Comparison of ENCODE assay signal across 8 cellular contexts in the genomic region with DNA sequence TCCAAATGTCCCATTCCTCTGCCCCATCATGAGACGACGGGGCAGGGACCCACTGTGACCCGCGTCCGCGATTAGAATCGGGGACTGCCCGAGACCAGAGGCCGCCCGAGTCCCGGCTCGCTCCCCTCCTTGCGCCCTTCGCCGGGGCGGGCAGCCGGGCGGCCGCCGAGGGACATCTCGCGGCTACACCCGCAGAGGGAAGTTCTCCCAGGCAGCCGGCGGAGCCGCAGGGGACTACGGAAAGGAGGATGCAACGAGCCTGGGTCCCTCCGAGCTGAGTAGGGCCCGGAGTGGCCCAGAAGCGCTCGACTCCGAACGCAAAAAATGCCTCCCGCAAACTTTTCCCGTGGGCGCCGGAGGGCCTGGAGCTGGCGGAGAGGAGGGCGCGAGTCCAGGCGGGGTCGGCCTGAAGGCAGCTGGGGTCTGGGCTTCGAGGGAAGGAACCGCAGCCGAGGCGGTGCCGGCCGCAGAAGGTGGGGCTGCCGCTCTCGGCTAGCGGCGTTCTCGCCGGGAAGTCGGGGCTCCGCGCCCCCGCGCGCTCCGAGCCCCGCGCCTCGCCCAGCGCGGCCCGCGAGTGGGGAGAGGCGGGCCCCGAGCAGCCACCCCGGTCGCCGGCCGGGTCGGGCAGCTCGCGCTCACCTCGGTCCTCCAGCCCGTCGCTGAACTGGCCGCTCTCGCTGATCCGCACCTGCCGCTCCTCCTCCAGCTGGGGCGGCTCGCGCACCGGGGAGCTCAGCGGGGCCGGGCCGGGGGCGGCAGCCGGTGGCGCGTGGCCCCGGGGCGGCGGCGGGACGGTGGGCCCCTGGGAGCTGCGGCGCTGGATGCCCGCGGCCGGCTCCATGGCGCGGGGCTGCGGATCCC. TPM values are rescaled to one million over a fixed set of nuclear protein-coding genes. Genes with fewer than 3 reads are reported as not detected.
DNase-seq lines count a peak whose midpoint lies in the region; ATAC-seq and TF ChIP-seq lines count a peak whose summit lies in the region.

No MANE protein-coding gene starts in this region.

- H3K36me3 Mint-ChIP-seq in CD8-positive, alpha-beta memory T cell, result no peaks in the 10 kb centered on the region

- H3K9me3 Mint-ChIP-seq in CD8-positive, alpha-beta memory T cell, result no peaks in the 10 kb centered on the region

- POLR2A ChIA-PET in CD8-positive, alpha-beta memory T cell (lab: Charles Lee), result interaction anchor here (1.1 kb wide), 1 partner anchor 49 kb away, joined by 3 read pairs; no protein-coding TSS in a partner anchor

- ATAC-seq in GM19397 (IDR thresholded peaks at IDR 0.05; ENCODE audit: unreplicated experiment) (peak; percentile 40), aorta (ENCODE audit: low FRiP score) (peak; percentile 36)

- peaks cover 10% of the 10 kb centered on the region for H3K4me1 ChIP-seq in CD8-positive, alpha-beta memory T cell (ENCODE audit: insufficient read depth, low read length)
- H3K4me1 ChIP-seq in mononuclear cell (ENCODE audit: insufficient read depth, low read length), result peaks cover 17% of the 10 kb centered on the region
- H3K4me1 ChIP-seq in aorta (ENCODE audit: control insufficient read depth in 1 of 2, insufficient read depth in 2 of 2, low read length in 2 of 2), result no peaks in the 10 kb centered on the region

- H3K27ac ChIP-seq in CD8-positive, alpha-beta memory T cell (ENCODE audit: low read depth, low read length), result no peak overlapping the region
- H3K27ac ChIP-seq in aorta (ENCODE audit: low read depth in 1 of 2, low read length in 2 of 2), result no peak overlapping the region

- no peaks in the 10 kb centered on the region for H3K9me3 ChIP-seq in CD8-positive, alpha-beta memory T cell (ENCODE audit: low read length)
- H3K9me3 ChIP-seq in mononuclear cell (ENCODE audit: low read depth, low read length) (no peaks in the 10 kb centered on the region), aorta (ENCODE audit: control insufficient read depth, low read length) (no peaks in the 10 kb centered on the region)

- H3K27me3 Mint-ChIP-seq in CD8-positive, alpha-beta memory T cell, result peaks cover 32 to 77% of the 10 kb centered on the region in 2 donors

- H3K27ac Mint-ChIP-seq in CD8-positive, alpha-beta memory T cell, result no peak overlapping the region

- no peak for TF ChIP-seq POLR2A in erythroblast (IDR thresholded peaks at IDR 0.05; ENCODE audit: low read length)

- peaks cover 19 to 36% (median 27%) of the 10 kb centered on the region in 3 donors for H3K4me1 Mint-ChIP-seq in CD8-positive, alpha-beta memory T cell

- intact Hi-C loops in aorta (cut with DNase I), result no loop called here

- peak overlapping the region; percentile 69 to 91 (median 81) for H3K4me3 Mint-ChIP-seq in CD8-positive, alpha-beta memory T cell

- no peaks in the 10 kb centered on the region for H3K36me3 ChIP-seq in CD8-positive, alpha-beta memory T cell (ENCODE audit: insufficient read depth, low read length)
- H3K36me3 ChIP-seq in aorta (ENCODE audit: control insufficient read depth in 1 of 2, insufficient read depth in 2 of 2, low read length in 1 of 2), result no peaks in the 10 kb centered on the region

- WGBS in aorta, 2 donors, result 1% methylated on average over 59 to 109 of the region's 109 CpGs

- peak in 3 of 5 donors; percentile 10 to 44 (median 13) for DNase-seq in CD8-positive, alpha-beta memory T cell
- DNase-seq in NCI-H69 (lab: John Stamatoyannopoulos, UW) (peak; percentile 45), dermis blood vessel endothelial cell (peak; percentile 36), aorta (peak in 1 of 2 donors; percentile 60), NCI-H2196 (lab: John Stamatoyannopoulos, UW; ENCODE audit: unreplicated experiment) (no peak), erythroblast (lab: John Stamatoyannopoulos, UW) (no peak)

- CTCF ChIA-PET in CD8-positive, alpha-beta memory T cell (lab: Charles Lee), result interaction anchor here (1.0 kb wide), 1 partner anchor 19 kb away, joined by 3 read pairs; no protein-coding TSS in a partner anchor

- H3K27me3 ChIP-seq in CD8-positive, alpha-beta memory T cell (ENCODE audit: insufficient read depth, low read length, poor library complexity, severe bottlenecking), result peaks cover 33% of the 10 kb centered on the region
- peaks cover 83% of the 10 kb centered on the region for H3K27me3 ChIP-seq in mononuclear cell (ENCODE audit: insufficient read depth, low read length)
- no peaks in the 10 kb centered on the region for H3K27me3 ChIP-seq in aorta (ENCODE audit: control insufficient read depth in 1 of 2, insufficient read depth in 2 of 2, low read length in 1 of 2)

- H3K4me3 ChIP-seq in CD8-positive, alpha-beta memory T cell (ENCODE audit: low read length), result peak overlapping the region; percentile 14
- H3K4me3 ChIP-seq in mononuclear cell (ENCODE audit: low read length) (peak overlapping the region; percentile 22), aorta (ENCODE audit: low read length in 2 of 2) (peak overlapping the region; percentile 29 to 36)

RNA-seq across cellular contexts. Expression of gene TMEM163, which starts 0.5 kb away (rescaled TPM):
- total RNA-seq in CD8-positive, alpha-beta memory T cell, result not detected
- polyA plus RNA-seq in CD8-positive, alpha-beta memory T cell, result 0.45 TPM
- 0.09 and 0.34 TPM in 2 replicates for total RNA-seq in dermis blood vessel endothelial cell
- 0.63 TPM for total RNA-seq in mononuclear cell
- under 1 TPM; 0.36 to 0.62 TPM for total RNA-seq in aorta
- polyA plus RNA-seq in aorta, result under 1 TPM in 1 of 2 donors, not detected in 1; 0.25 TPM

Comparison
In these comparisons a context has a peak if more than half of its experiments do, and no peak if none do; other contexts are left out.
1. DNase-seq: peak in CD8-positive, alpha-beta memory T cell (3 of 5), NCI-H69 (single experiment) and dermis blood vessel endothelial cell (single experiment); none in NCI-H2196 (single experiment) and erythroblast (0 of 2).
2. Peak in every context shown above with its lines, with median percentiles within 50 percentile points of each other: H3K4me3 ChIP-seq.